Comparison of ENCODE assay signal across 9 cellular contexts in genomic region chr4:54234497-54235205, GRCh38. TPM values are rescaled to one million over a fixed set of nuclear protein-coding genes. Genes with fewer than 3 reads are reported as not detected.
DNase-seq lines count a peak whose midpoint lies in the region; ATAC-seq and TF ChIP-seq lines count a peak whose summit lies in the region.
"Had no signal": no experiment of that assay in that cellular context is flagged by ENCODE, and none has a peak within 500 bp of the region (broad histone marks: within the 10 kb centered on the region; RNA-seq: fewer than 3 reads in every experiment).

No MANE protein-coding gene starts in this region.

- no peaks in the 10 kb centered on the region for H4K20me1 ChIP-seq in neural progenitor cell (ENCODE audit: low read depth)

- peak; percentile 9 for ATAC-seq in CD8-positive, alpha-beta T cell
- no peak for ATAC-seq in GM19463 (IDR thresholded peaks at IDR 0.05; ENCODE audit: unreplicated experiment)

- peaks cover 45% of the 10 kb centered on the region for H3K27me3 Mint-ChIP-seq in CD8-positive, alpha-beta T cell (ENCODE audit: low read depth)
- H3K27me3 Mint-ChIP-seq in neural progenitor cell (ENCODE audit: insufficient read depth, low read depth), result peaks cover 36% of the 10 kb centered on the region

- POLR2A ChIA-PET in CD8-positive, alpha-beta T cell (lab: Charles Lee), result interaction anchor here (1.8 kb wide), 1 partner anchor 305 kb away, joined by 5 read pairs; no protein-coding TSS in a partner anchor

- H3F3A ChIP-seq in neural progenitor cell (ENCODE audit: low read depth), result peaks cover 7% of the 10 kb centered on the region

- H3K79me2 ChIP-seq in neural progenitor cell (ENCODE audit: low read depth), result no peaks in the 10 kb centered on the region

- H3K9ac ChIP-seq in neural progenitor cell, result no peak overlapping the region

- intact Hi-C loops in CD8-positive, alpha-beta T cell (cut with DNase I, micrococcal nuclease), result loop anchor here (1.0 to 10.0 kb wide), 8 partner anchors 16 to 1687 kb away; no protein-coding TSS in a partner anchor
- intact Hi-C loops in dorsolateral prefrontal cortex (cut with DNase I), result loop anchor here (1.0 to 10.0 kb wide), 11 partner anchors 170 to 2000 kb away; partner anchors contain the start of genes CHIC2 (in 1 of the 2) and FIP1L1 (in 1 of the 2)

- H3K4me1 Mint-ChIP-seq in CD8-positive, alpha-beta T cell (ENCODE audit: low read depth), result peaks cover 19% of the 10 kb centered on the region
- H3K4me1 Mint-ChIP-seq in neural progenitor cell, result peaks cover 2% of the 10 kb centered on the region

- H3K4me2 ChIP-seq in neural progenitor cell, result peak overlapping the region; percentile 84

- no peak overlapping the region for H2AFZ ChIP-seq in neural progenitor cell (replicated peaks)

- H3K27ac Mint-ChIP-seq in CD8-positive, alpha-beta T cell, result no peak overlapping the region
- H3K27ac Mint-ChIP-seq in neural progenitor cell, result no peak overlapping the region

- peak overlapping the region; percentile 53 for H3K4me3 Mint-ChIP-seq in CD8-positive, alpha-beta T cell
- H3K4me3 Mint-ChIP-seq in neural progenitor cell, result peak overlapping the region; percentile 76

- H3K4me1 ChIP-seq in CD8-positive, alpha-beta T cell (ENCODE audit: insufficient read depth, low read length), result peaks cover 32% of the 10 kb centered on the region
- no peaks in the 10 kb centered on the region for H3K4me1 ChIP-seq in neural progenitor cell

- DNase-seq in CD8-positive, alpha-beta T cell, result no peak
- DNase-seq in MG63 (no peak), dorsolateral prefrontal cortex (no peak), neural progenitor cell (ENCODE audit: low spot score) (no peak), H4 (ENCODE audit: low spot score) (no peak), epidermal melanocyte (ENCODE audit: insufficient read length, low spot score) (no peak)
- DNase-seq in NK-92 treated with Interleukin-12 subunit alpha and Interleukin-12 subunit beta, amount 100 ng/mL, for 24 hours (lab: John Stamatoyannopoulos, UW), result no peak

- H3K4me3 ChIP-seq in CD8-positive, alpha-beta T cell (ENCODE audit: low read depth, low read length), result no peak overlapping the region
- H3K4me3 ChIP-seq in MG63, result peak overlapping the region; percentile 65
- peak overlapping the region in 54 of 59 donors; percentile 12 to 74 (median 58) for H3K4me3 ChIP-seq in dorsolateral prefrontal cortex
- peak overlapping the region; percentile 55 for H3K4me3 ChIP-seq in neural progenitor cell

- no peaks in the 10 kb centered on the region for H3K36me3 Mint-ChIP-seq in CD8-positive, alpha-beta T cell
- no peaks in the 10 kb centered on the region for H3K36me3 Mint-ChIP-seq in neural progenitor cell

- no peaks in the 10 kb centered on the region for H3K9me3 ChIP-seq in CD8-positive, alpha-beta T cell (ENCODE audit: low read length)
- H3K9me3 ChIP-seq in MG63, result peaks cover 17% of the 10 kb centered on the region
- no peaks in the 10 kb centered on the region for H3K9me3 ChIP-seq in neural progenitor cell (ENCODE audit: low read depth)

- no peaks in the 10 kb centered on the region for H3K36me3 ChIP-seq in CD8-positive, alpha-beta T cell (ENCODE audit: insufficient read depth, low read length)
- H3K36me3 ChIP-seq in MG63, result peaks cover 35% of the 10 kb centered on the region
- H3K36me3 ChIP-seq in neural progenitor cell, result no peaks in the 10 kb centered on the region

- CTCF ChIA-PET in CD8-positive, alpha-beta T cell (lab: Charles Lee), result interaction anchor here (0.7 to 8.3 kb wide), 50 partner anchors 8 to 1859 kb away, joined by 3 to 141 read pairs (median 4); no protein-coding TSS in a partner anchor

- no peak overlapping the region for H3K27ac ChIP-seq in CD8-positive, alpha-beta T cell (ENCODE audit: low read depth, low read length)
- H3K27ac ChIP-seq in dorsolateral prefrontal cortex, result peak overlapping the region in 4 of 59 donors; percentile 13 to 66 (median 38)
- no peak overlapping the region for H3K27ac ChIP-seq in neural progenitor cell
- H3K27ac ChIP-seq: epithelial cell of prostate had no signal

- no peak for TF ChIP-seq CTCF in CD8-positive, alpha-beta T cell (IDR thresholded peaks at IDR 0.05)
- peak in 15 of 56 donors; percentile 2 to 20 (median 7) for TF ChIP-seq CTCF in dorsolateral prefrontal cortex (IDR thresholded peaks at IDR 0.05 in 54 of 56, conservative IDR thresholded peaks at IDR 0.05 in 2 of 56; ENCODE audit: low read depth in 1 of 56, partially characterized antibody in 56 of 56)
- TF ChIP-seq CTCF in neural progenitor cell (IDR thresholded peaks at IDR 0.05), result no peak

- no peaks in the 10 kb centered on the region for H3K9me3 Mint-ChIP-seq in CD8-positive, alpha-beta T cell
- H3K9me3 Mint-ChIP-seq in neural progenitor cell, result peaks cover 10% of the 10 kb centered on the region

- H3K27me3 ChIP-seq in CD8-positive, alpha-beta T cell (ENCODE audit: insufficient read depth, low read length), result peaks cover 12% of the 10 kb centered on the region
- no peaks in the 10 kb centered on the region for H3K27me3 ChIP-seq in MG63
- peaks cover 4 to 73% (median 33%) of the 10 kb centered on the region in 45 donors for H3K27me3 ChIP-seq in dorsolateral prefrontal cortex
- H3K27me3 ChIP-seq in neural progenitor cell, result peaks cover 51% of the 10 kb centered on the region

RNA-seq across cellular contexts. Expression of gene PDGFRA, which starts 5.6 kb away (rescaled TPM):
- total RNA-seq in CD8-positive, alpha-beta T cell, result not detected
- 118 and 133 TPM in 2 replicates for total RNA-seq in MG63 (2014; rRNA removed; shearing (Covaris generic); ENCODE audit: low replicate concordance)
- total RNA-seq in dorsolateral prefrontal cortex (10 to 100 TPM; 12.0 to 72.7 (median 27.3) TPM), neural progenitor cell (ENCODE audit: low replicate concordance) (1.8 and 2.1 TPM in 2 replicates)
- 7.6 and 13.9 TPM in 2 replicates for total RNA-seq in H4 (2014; rRNA removed; shearing (Covaris generic))
